In the genomic region with DNA sequence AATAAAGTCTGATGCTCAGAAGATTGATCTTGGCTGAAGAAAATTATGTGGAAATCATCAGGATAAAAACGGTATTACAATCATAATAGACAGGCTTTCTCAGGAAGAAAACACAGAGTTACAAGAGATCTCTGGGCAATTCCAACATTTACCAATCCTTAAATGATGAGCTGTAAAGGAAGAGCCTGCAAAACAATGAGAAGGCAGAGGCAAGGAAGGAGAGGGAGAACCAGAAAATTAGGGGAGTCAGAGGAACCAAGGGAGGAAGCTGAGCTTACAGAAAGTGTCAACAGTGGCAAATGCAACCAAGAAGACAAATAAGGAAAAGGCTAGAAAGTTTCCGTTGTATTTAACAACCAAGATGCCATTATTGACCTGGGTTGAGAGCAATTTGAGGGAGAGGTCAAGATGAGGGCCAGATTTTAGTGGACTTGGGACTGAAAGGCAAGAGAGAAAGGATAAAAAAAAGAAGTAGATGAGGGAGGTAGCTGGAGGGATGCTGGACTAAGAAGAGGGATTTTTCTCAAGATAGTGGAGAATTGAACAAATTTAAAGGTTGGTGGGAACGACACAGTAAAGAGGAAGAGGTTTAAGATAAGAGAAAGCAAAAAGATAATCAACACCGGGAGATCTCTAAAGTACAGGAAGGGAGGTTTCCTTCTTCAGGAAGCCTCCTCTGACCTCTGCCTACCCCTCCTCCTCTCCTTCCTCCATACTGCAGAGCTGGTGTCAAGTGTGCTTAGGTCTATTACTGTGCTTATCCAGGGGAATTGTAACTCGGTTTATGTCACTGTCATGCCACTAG, we compare ENCODE assay signal across 12 cellular contexts.
DNase-seq lines count a peak whose midpoint lies in the region; ATAC-seq and TF ChIP-seq lines count a peak whose summit lies in the region.
"Had no signal": no experiment of that assay in that cellular context is flagged by ENCODE, and none has a peak within 500 bp of the region (broad histone marks: within the 10 kb centered on the region; RNA-seq: fewer than 3 reads in every experiment).

No MANE protein-coding gene starts in this region.

- peaks cover 0 to 10% (median 1%) of the 10 kb centered on the region in 7 donors for H3K9me3 Mint-ChIP-seq in CD14-positive monocyte

- no peaks in the 10 kb centered on the region for H3K27me3 ChIP-seq in H7 (ENCODE audit: control insufficient read depth, insufficient read depth, low read length)
- H3K27me3 ChIP-seq: cardiac muscle cell, testis had no signal

- peak overlapping the region in 1 of 2 donors; percentile 80 for H3K4me3 Mint-ChIP-seq in CD14-positive monocyte

- no peak for TF ChIP-seq CTCF in CD14-positive monocyte (IDR thresholded peaks at IDR 0.05)

- no peaks in the 10 kb centered on the region for H3K36me3 ChIP-seq in H7 (replicated peaks; ENCODE audit: control insufficient read depth, insufficient read depth, low read length)
- H3K36me3 ChIP-seq: cardiac muscle cell had no signal

- peaks cover 36% of the 10 kb centered on the region for H3K4me1 Mint-ChIP-seq in CD14-positive monocyte

- intact Hi-C loops in CD14-positive monocyte (cut with micrococcal nuclease): no loop called here

- DNase-seq in CD14-positive monocyte (ENCODE audit: low spot score) (no peak), GF-D8 (lab: John Stamatoyannopoulos, UW) (peak; percentile 92), UCSD-AML1 (lab: John Stamatoyannopoulos, UW; ENCODE audit: unreplicated experiment) (peak; percentile 15), left lobe of liver (ENCODE audit: low spot score) (no peak), H7 (no peak), ureter (ENCODE audit: low spot score) (no peak), middle frontal gyrus (ENCODE audit: extremely low spot score, low spot score) (no peak)
- DNase-seq: psoas muscle, SHP77, testis had no signal

- peak; percentile 60 for ATAC-seq in left lobe of liver
- no peak for ATAC-seq in HG03139 (IDR thresholded peaks at IDR 0.05; ENCODE audit: unreplicated experiment)
- ATAC-seq: psoas muscle had no signal

- no peak overlapping the region for H3K4me3 ChIP-seq in H7 (ENCODE audit: insufficient read depth, low read depth, low read length)
- H3K4me3 ChIP-seq: cardiac muscle cell, psoas muscle, testis had no signal

- H3K36me3 Mint-ChIP-seq in CD14-positive monocyte: peaks cover 0 to 4% of the 10 kb centered on the region in 2 donors

- peak overlapping the region; percentile 20 to 85 (median 68) for H3K27ac Mint-ChIP-seq in CD14-positive monocyte

- peaks cover 0 to 1% (median 0%) of the 10 kb centered on the region in 3 donors for H3K27me3 Mint-ChIP-seq in CD14-positive monocyte (ENCODE audit: low read depth in 3 of 3)

Comparison
In these comparisons a context has a peak if more than half of its experiments do, and no peak if none do; other contexts are left out.
1. DNase-seq: peak in GF-D8 (single experiment) and UCSD-AML1 (single experiment); none in CD14-positive monocyte (single experiment), left lobe of liver (single experiment), H7 (single experiment), ureter (single experiment) and middle frontal gyrus (single experiment).